ENCODE assay signal across 8 cellular contexts in the genomic region with DNA sequence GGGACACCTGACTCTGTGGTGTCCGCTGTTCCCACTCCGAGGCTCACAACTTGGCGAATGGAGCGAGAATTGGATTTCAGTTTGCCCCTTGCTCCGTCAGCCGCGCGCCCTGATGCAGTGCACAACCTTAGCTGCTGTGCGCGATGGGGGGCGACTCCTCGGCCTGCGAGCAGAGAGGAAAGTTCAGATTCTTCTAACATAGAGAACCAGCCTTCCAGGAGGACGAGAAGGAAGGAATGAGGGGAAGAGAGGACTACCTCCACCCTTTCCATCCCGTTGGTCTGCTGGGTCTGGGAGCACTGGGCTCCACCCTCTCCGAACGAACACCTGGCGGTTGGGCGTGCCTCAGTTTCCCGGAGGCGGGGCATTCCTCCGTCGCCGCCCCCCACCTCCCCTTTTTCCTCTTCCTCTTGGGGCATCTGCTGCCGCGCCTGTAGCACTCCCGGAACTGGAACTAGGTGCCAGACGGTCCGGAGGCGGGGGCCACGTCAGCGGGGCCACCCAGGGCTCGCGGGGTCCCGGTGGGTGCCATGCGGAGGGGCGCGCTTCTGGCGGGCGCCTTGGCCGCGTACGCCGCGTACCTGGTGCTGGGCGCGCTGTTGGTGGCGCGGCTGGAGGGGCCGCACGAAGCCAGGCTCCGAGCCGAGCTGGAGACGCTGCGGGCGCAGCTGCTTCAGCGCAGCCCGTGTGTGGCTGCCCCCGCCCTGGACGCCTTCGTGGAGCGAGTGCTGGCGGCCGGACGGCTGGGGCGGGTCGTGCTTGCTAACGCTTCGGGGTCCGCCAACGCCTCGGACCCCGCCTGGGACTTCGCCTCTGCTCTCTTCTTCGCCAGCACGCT. TPM values are rescaled to one million over a fixed set of nuclear protein-coding genes. Genes with fewer than 3 reads are reported as not detected.
DNase-seq lines count a peak whose midpoint lies in the region; ATAC-seq and TF ChIP-seq lines count a peak whose summit lies in the region.

A gene (plus strand): TSS at position 425 of the 838 bp plus-strand sequence. CDS start 106 bp downstream, at position 531.

- peaks cover 12% of the 10 kb centered on the region for H3K79me2 ChIP-seq in DOHH2 (ENCODE audit: control insufficient read depth, low read length)

- peak; percentile 22 for TF ChIP-seq POLR2A in ovary (IDR thresholded peaks at IDR 0.05)

- WGBS in ovary, 3 donors: 6 to 8% (median 7%) methylated on average over 72 to 76 of the region's 76 CpGs

- intact Hi-C loops in head of caudate nucleus (cut with DNase I) (loop anchor here (5.0 kb wide), 1 partner anchor 77 kb away; no protein-coding TSS in a partner anchor), ovary (cut with DNase I) (loop anchor here in 3 of 4 donors (5.0 to 10.0 kb wide), 2 partner anchors 67 to 175 kb away; no protein-coding TSS in a partner anchor)

- H3K27me3 ChIP-seq in DOHH2 (ENCODE audit: control insufficient read depth, low read length): no peaks in the 10 kb centered on the region
- H3K27me3 ChIP-seq in NT2/D1 (ENCODE audit: insufficient read depth, insufficient read length): peaks cover 46% of the 10 kb centered on the region
- no peaks in the 10 kb centered on the region for H3K27me3 ChIP-seq in ovary

- H3K4me3 ChIP-seq in DOHH2 (ENCODE audit: low read length) (peak within 1 kb of the TSS; percentile 78), NT2/D1 (ENCODE audit: insufficient read length, low read depth) (peak within 1 kb of the TSS; percentile 45), ovary (peak within 1 kb of the TSS; percentile 54)

- H3K9me3 ChIP-seq in DOHH2 (ENCODE audit: control insufficient read depth, insufficient read depth, low read length) (no peaks in the 10 kb centered on the region), NT2/D1 (ENCODE audit: insufficient read depth, low read length) (no peaks in the 10 kb centered on the region), ovary (no peaks in the 10 kb centered on the region)

- no peaks in the 10 kb centered on the region for H4K20me1 ChIP-seq in DOHH2 (ENCODE audit: control insufficient read depth, insufficient read depth, low read depth, low read length)

- no peaks in the 10 kb centered on the region for H3K9me2 ChIP-seq in DOHH2 (replicated peaks; ENCODE audit: control insufficient read depth, low read length)

- ATAC-seq in HG02938 (IDR thresholded peaks at IDR 0.05; ENCODE audit: unreplicated experiment) (no peak), HG02642 (IDR thresholded peaks at IDR 0.05; ENCODE audit: poor library complexity, unreplicated experiment) (no peak)

- peak within 1 kb of the TSS; percentile 81 for H3K4me2 ChIP-seq in DOHH2 (ENCODE audit: low read length)

- peaks cover 9% of the 10 kb centered on the region for H3F3A ChIP-seq in DOHH2 (ENCODE audit: control insufficient read depth, insufficient read depth)

- H3K27ac ChIP-seq in DOHH2 (ENCODE audit: low read depth, low read length) (no peak within 1 kb of the TSS), ovary (peak within 1 kb of the TSS; percentile 71 to 75)

- H3K9ac ChIP-seq in NT2/D1 (ENCODE audit: insufficient read length, low read depth): peak within 1 kb of the TSS; percentile 64

- peaks cover 44% of the 10 kb centered on the region for H3K4me1 ChIP-seq in DOHH2 (ENCODE audit: control insufficient read depth, low read length)
- peaks cover 10% of the 10 kb centered on the region for H3K4me1 ChIP-seq in NT2/D1 (ENCODE audit: insufficient read depth, insufficient read length)
- H3K4me1 ChIP-seq in ovary (ENCODE audit: insufficient read depth): peaks cover 13% of the 10 kb centered on the region

- no peaks in the 10 kb centered on the region for H3K36me3 ChIP-seq in DOHH2 (ENCODE audit: control insufficient read depth, low read length)
- no peaks in the 10 kb centered on the region for H3K36me3 ChIP-seq in NT2/D1 (ENCODE audit: insufficient read depth, insufficient read length, low read length)
- no peaks in the 10 kb centered on the region for H3K36me3 ChIP-seq in ovary

- DNase-seq in NT2/D1 (ENCODE audit: low read depth, low spot score) (no peak), activated gamma-delta T cell (lab: John Stamatoyannopoulos, UW) (peak; percentile 35), head of caudate nucleus (peak in 29 of 42 donors; percentile 19 to 60 (median 39)), ovary (peak; percentile 52 to 76 (median 64)), ureter (ENCODE audit: low spot score) (peak; percentile 66)

- TF ChIP-seq EP300 in ovary (IDR thresholded peaks at IDR 0.05): no peak

- TF ChIP-seq CTCF in DOHH2 (IDR thresholded peaks at IDR 0.05; ENCODE audit: low read depth, low read length, poor library complexity, severe bottlenecking) (no peak), ovary (IDR thresholded peaks at IDR 0.05) (peak in 1 of 3 donors; percentile 13)

RNA-seq across cellular contexts. Expression of the gene that starts here (rescaled TPM):
- total RNA-seq in ovary: 10 to 100 TPM in 5 of 7 donors, 1 to 10 TPM in 2; 6.0 to 30.1 (median 19.8) TPM
- polyA plus RNA-seq in ovary: 10 to 100 TPM in 1 of 2 donors, 1 to 10 TPM in 1; 7.4 to 16.4 TPM
- total RNA-seq in ureter: 4.8 TPM
